ENCODE assay signal across 1 cellular context in genomic region chr11:66216911-66217310, GRCh38.
TF ChIP-seq lines count a peak whose summit lies in the region.

No MANE protein-coding gene starts in this region.

TF ChIP-seq in GM23338, 12 proteins besides CTCF, POLR2A, EP300 and RAD21 (continued from another document):
- TF ChIP-seq REST (IDR thresholded peaks at IDR 0.05; ENCODE audit: unreplicated experiment) (no peak), ETS1 (IDR thresholded peaks at IDR 0.05) (no peak), NANOG (IDR thresholded peaks at IDR 0.05; ENCODE audit: borderline replicate concordance) (no peak), ZNF114 (CRISPR knock-in tag; IDR thresholded peaks at IDR 0.05) (no peak), STAT1 (IDR thresholded peaks at IDR 0.05; ENCODE audit: unreplicated experiment) (no peak), ZNF331 (CRISPR knock-in tag; IDR thresholded peaks at IDR 0.05; ENCODE audit: low read depth) (no peak)
